ENCODE assay signal across 1 cellular context in the genomic region with DNA sequence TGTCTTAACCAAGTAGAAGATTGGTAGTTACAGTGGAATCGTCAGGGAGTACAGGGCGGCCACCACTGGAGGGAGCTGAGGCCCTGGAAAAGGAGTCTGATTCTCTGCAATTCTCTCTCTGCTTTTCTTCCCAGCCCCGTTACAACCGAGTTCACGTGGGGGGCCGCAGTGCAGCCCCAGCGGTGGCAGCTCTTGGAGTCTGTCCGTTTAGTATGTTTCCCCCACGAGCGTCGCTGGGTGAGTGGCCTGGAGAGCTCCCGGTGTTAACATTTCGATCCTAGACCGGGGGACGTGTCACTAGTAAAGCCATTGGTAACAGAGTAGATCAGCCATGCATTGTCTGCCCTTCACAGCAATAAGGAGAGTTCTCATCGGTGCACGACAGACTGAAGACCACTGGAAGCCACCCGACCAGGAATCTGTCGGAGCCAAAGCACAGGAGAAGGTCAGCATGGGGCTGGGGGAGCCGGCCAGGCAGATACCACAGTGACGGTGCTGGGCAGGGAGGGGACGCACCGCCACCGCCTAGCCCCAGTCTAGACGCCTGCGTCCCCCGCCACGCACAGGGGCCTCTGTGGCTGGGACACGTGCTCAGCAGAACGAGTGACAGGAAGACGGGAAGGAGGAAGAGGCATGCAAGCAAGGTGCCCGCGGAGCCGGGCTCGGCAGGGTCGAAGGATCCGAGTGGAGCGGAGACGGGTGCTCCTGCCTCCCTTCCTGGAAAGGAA.
TF ChIP-seq lines count a peak whose summit lies in the region.

No MANE protein-coding gene starts in this region.

TF ChIP-seq in HepG2, 621 proteins besides CTCF, POLR2A, EP300 and RAD21 (continued from another document and continues in another):
- TF ChIP-seq, protein P1, sequence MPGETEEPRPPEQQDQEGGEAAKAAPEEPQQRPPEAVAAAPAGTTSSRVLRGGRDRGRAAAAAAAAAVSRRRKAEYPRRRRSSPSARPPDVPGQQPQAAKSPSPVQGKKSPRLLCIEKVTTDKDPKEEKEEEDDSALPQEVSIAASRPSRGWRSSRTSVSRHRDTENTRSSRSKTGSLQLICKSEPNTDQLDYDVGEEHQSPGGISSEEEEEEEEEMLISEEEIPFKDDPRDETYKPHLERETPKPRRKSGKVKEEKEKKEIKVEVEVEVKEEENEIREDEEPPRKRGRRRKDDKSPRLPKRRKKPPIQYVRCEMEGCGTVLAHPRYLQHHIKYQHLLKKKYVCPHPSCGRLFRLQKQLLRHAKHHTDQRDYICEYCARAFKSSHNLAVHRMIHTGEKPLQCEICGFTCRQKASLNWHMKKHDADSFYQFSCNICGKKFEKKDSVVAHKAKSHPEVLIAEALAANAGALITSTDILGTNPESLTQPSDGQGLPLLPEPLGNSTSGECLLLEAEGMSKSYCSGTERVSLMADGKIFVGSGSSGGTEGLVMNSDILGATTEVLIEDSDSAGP (CRISPR knock-in tag; IDR thresholded peaks at IDR 0.05; ENCODE audit: borderline replicate concordance): no peak
- TF ChIP-seq, protein P2, sequence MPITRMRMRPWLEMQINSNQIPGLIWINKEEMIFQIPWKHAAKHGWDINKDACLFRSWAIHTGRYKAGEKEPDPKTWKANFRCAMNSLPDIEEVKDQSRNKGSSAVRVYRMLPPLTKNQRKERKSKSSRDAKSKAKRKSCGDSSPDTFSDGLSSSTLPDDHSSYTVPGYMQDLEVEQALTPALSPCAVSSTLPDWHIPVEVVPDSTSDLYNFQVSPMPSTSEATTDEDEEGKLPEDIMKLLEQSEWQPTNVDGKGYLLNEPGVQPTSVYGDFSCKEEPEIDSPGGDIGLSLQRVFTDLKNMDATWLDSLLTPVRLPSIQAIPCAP (CRISPR knock-in tag; IDR thresholded peaks at IDR 0.05; ENCODE audit: low read depth): 0 out of 2 replicates have a peak, but pooled peaks have one; percentile 17
- TF ChIP-seq IRF2 (CRISPR knock-in tag; IDR thresholded peaks at IDR 0.05) (no peak), SALL1 (CRISPR knock-in tag; IDR thresholded peaks at IDR 0.05) (no peak), SMAD1 (CRISPR knock-in tag; IDR thresholded peaks at IDR 0.05; ENCODE audit: borderline replicate concordance, low read depth) (no peak), AHR (CRISPR knock-in tag; IDR thresholded peaks at IDR 0.05) (peak; percentile 4; the same call in 1 of the 2 replicates), YY1 (IDR thresholded peaks at IDR 0.05; ENCODE audit: insufficient read depth, insufficient replicate concordance, low read depth, low read length) (peak; percentile 33), ZNF570 (CRISPR knock-in tag; IDR thresholded peaks at IDR 0.05; ENCODE audit: borderline replicate concordance) (no peak), MTA3 (CRISPR knock-in tag; IDR thresholded peaks at IDR 0.05) (no peak), ZBTB1 (CRISPR knock-in tag; IDR thresholded peaks at IDR 0.05; ENCODE audit: borderline replicate concordance) (no peak), PRMT3 (CRISPR knock-in tag; IDR thresholded peaks at IDR 0.05; ENCODE audit: borderline replicate concordance, low read depth) (no peak), ZNF382 (CRISPR knock-in tag; IDR thresholded peaks at IDR 0.05; ENCODE audit: borderline replicate concordance) (no peak), ZNF224 (CRISPR knock-in tag; IDR thresholded peaks at IDR 0.05) (no peak), ZFAT (CRISPR knock-in tag; conservative IDR thresholded peaks at IDR 0.05) (no peak), ZFP37 (CRISPR knock-in tag; IDR thresholded peaks at IDR 0.05; ENCODE audit: borderline replicate concordance) (no peak), GATAD2A (CRISPR knock-in tag; IDR thresholded peaks at IDR 0.05) (no peak), ZNF780A (CRISPR knock-in tag; IDR thresholded peaks at IDR 0.05) (no peak), ZNF160 (CRISPR knock-in tag; IDR thresholded peaks at IDR 0.05) (no peak), HNF4G (IDR thresholded peaks at IDR 0.05; ENCODE audit: borderline replicate concordance, low read depth, low read length) (no peak), HNF4G (CRISPR knock-in tag; IDR thresholded peaks at IDR 0.05; ENCODE audit: borderline replicate concordance, low read depth) (no peak), ATAD3A (CRISPR knock-in tag; IDR thresholded peaks at IDR 0.05) (no peak), DDIT3 (CRISPR knock-in tag; IDR thresholded peaks at IDR 0.05) (no peak), ZNF576 (CRISPR knock-in tag; IDR thresholded peaks at IDR 0.05) (no peak), CHCHD3 (CRISPR knock-in tag; IDR thresholded peaks at IDR 0.05) (no peak), ZHX2 (IDR thresholded peaks at IDR 0.05; ENCODE audit: low read depth) (no peak), ZHX2 (CRISPR knock-in tag; IDR thresholded peaks at IDR 0.05; ENCODE audit: borderline replicate concordance) (no peak), IKZF4 (CRISPR knock-in tag; IDR thresholded peaks at IDR 0.05; ENCODE audit: borderline replicate concordance, low read depth, not compliant biosample characterization) (no peak), ZBTB20 (CRISPR knock-in tag; IDR thresholded peaks at IDR 0.05; ENCODE audit: borderline replicate concordance, low read depth) (no peak), KLF15 (CRISPR knock-in tag; IDR thresholded peaks at IDR 0.05; ENCODE audit: borderline replicate concordance) (no peak), ZNF230 (CRISPR knock-in tag; IDR thresholded peaks at IDR 0.05) (0 out of 2 replicates have a peak, but pooled peaks have one; percentile 26), RBAK (CRISPR knock-in tag; IDR thresholded peaks at IDR 0.05) (no peak), CREM (IDR thresholded peaks at IDR 0.05) (no peak), CREM (CRISPR knock-in tag; IDR thresholded peaks at IDR 0.05) (no peak), GATA4 (IDR thresholded peaks at IDR 0.05; ENCODE audit: borderline replicate concordance, low read depth) (no peak), ZBTB21 (CRISPR knock-in tag; IDR thresholded peaks at IDR 0.05) (no peak), ZNF343 (CRISPR knock-in tag; IDR thresholded peaks at IDR 0.05) (no peak), TCF7L2 (IDR thresholded peaks at IDR 0.05; ENCODE audit: low read depth, low read length) (no peak), ZNF432 (CRISPR knock-in tag; IDR thresholded peaks at IDR 0.05; ENCODE audit: borderline replicate concordance) (no peak), HOXA5 (CRISPR knock-in tag; IDR thresholded peaks at IDR 0.05) (no peak), PAF1 (CRISPR knock-in tag; IDR thresholded peaks at IDR 0.05) (peak; percentile 28; the same call in 1 of the 2 replicates)
- TF ChIP-seq, protein P3, sequence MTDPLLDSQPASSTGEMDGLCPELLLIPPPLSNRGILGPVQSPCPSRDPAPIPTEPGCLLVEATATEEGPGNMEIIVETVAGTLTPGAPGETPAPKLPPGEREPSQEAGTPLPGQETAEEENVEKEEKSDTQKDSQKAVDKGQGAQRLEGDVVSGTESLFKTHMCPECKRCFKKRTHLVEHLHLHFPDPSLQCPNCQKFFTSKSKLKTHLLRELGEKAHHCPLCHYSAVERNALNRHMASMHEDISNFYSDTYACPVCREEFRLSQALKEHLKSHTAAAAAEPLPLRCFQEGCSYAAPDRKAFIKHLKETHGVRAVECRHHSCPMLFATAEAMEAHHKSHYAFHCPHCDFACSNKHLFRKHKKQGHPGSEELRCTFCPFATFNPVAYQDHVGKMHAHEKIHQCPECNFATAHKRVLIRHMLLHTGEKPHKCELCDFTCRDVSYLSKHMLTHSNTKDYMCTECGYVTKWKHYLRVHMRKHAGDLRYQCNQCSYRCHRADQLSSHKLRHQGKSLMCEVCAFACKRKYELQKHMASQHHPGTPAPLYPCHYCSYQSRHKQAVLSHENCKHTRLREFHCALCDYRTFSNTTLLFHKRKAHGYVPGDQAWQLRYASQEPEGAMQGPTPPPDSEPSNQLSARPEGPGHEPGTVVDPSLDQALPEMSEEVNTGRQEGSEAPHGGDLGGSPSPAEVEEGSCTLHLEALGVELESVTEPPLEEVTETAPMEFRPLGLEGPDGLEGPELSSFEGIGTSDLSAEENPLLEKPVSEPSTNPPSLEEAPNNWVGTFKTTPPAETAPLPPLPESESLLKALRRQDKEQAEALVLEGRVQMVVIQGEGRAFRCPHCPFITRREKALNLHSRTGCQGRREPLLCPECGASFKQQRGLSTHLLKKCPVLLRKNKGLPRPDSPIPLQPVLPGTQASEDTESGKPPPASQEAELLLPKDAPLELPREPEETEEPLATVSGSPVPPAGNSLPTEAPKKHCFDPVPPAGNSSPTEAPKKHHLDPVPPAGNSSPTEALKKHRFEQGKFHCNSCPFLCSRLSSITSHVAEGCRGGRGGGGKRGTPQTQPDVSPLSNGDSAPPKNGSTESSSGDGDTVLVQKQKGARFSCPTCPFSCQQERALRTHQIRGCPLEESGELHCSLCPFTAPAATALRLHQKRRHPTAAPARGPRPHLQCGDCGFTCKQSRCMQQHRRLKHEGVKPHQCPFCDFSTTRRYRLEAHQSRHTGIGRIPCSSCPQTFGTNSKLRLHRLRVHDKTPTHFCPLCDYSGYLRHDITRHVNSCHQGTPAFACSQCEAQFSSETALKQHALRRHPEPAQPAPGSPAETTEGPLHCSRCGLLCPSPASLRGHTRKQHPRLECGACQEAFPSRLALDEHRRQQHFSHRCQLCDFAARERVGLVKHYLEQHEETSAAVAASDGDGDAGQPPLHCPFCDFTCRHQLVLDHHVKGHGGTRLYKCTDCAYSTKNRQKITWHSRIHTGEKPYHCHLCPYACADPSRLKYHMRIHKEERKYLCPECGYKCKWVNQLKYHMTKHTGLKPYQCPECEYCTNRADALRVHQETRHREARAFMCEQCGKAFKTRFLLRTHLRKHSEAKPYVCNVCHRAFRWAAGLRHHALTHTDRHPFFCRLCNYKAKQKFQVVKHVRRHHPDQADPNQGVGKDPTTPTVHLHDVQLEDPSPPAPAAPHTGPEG (CRISPR knock-in tag; IDR thresholded peaks at IDR 0.05): no peak
- TF ChIP-seq, protein P4, sequence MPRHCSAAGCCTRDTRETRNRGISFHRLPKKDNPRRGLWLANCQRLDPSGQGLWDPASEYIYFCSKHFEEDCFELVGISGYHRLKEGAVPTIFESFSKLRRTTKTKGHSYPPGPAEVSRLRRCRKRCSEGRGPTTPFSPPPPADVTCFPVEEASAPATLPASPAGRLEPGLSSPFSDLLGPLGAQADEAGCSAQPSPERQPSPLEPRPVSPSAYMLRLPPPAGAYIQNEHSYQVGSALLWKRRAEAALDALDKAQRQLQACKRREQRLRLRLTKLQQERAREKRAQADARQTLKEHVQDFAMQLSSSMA (CRISPR knock-in tag; IDR thresholded peaks at IDR 0.05): no peak
- TF ChIP-seq, protein P5, sequence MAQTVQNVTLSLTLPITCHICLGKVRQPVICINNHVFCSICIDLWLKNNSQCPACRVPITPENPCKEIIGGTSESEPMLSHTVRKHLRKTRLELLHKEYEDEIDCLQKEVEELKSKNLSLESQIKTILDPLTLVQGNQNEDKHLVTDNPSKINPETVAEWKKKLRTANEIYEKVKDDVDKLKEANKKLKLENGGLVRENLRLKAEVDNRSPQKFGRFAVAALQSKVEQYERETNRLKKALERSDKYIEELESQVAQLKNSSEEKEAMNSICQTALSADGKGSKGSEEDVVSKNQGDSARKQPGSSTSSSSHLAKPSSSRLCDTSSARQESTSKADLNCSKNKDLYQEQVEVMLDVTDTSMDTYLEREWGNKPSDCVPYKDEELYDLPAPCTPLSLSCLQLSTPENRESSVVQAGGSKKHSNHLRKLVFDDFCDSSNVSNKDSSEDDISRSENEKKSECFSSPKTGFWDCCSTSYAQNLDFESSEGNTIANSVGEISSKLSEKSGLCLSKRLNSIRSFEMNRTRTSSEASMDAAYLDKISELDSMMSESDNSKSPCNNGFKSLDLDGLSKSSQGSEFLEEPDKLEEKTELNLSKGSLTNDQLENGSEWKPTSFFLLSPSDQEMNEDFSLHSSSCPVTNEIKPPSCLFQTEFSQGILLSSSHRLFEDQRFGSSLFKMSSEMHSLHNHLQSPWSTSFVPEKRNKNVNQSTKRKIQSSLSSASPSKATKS (CRISPR knock-in tag; IDR thresholded peaks at IDR 0.05): no peak
